ENCODE assay signal across 13 cellular contexts in the genomic region with DNA sequence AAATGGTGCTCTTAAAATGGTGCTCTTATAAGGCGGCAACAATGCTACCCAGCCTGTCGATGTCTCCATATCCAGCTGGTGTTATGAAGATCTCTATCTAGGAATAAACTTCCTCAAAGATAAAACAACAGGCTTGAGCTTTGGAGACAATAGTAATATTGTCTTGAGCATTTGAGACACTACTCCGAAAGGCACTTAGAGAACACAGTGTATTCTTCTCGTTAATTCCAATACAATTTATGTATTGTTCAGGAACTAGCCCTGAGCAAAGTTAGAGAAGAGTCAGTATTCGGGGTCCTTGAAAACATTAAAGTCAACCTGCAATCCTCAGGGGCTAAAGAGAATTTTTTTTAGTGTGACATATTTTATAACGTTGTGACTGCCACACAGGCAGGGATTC.
DNase-seq lines count a peak whose midpoint lies in the region; ATAC-seq and TF ChIP-seq lines count a peak whose summit lies in the region.
"Had no signal": no experiment of that assay in that cellular context is flagged by ENCODE, and none has a peak within 500 bp of the region (broad histone marks: within the 10 kb centered on the region; RNA-seq: fewer than 3 reads in every experiment).

No MANE protein-coding gene starts in this region.

- H2BK120ac ChIP-seq in IMR-90 (ENCODE audit: low read depth, low read length) (peak overlapping the region; percentile 91), mesendoderm (ENCODE audit: low read depth, low read length) (no peak overlapping the region)

- H3K9me1 ChIP-seq in IMR-90 (ENCODE audit: insufficient read depth, low read length) = peaks cover 16% of the 10 kb centered on the region

- H3K79me2 ChIP-seq in mesendoderm (ENCODE audit: control insufficient read depth, insufficient read depth, low read length) = no peaks in the 10 kb centered on the region

- H3K23ac ChIP-seq in IMR-90 (ENCODE audit: low read depth, low read length) (peak overlapping the region; percentile 62), mesendoderm (ENCODE audit: low read length) (no peak overlapping the region)

- H4K8ac ChIP-seq in IMR-90 (ENCODE audit: low read depth in 2 of 2, low read length in 2 of 2) (peak overlapping the region; percentile 59 to 78; a peak in 3 of 4 replicates), mesendoderm (ENCODE audit: low read depth, low read length) (no peak overlapping the region)

- H3K4me2 ChIP-seq in IMR-90 (ENCODE audit: low read depth, low read length) = no peak overlapping the region
- H3K4me2 ChIP-seq in mesendoderm (ENCODE audit: low read length) = no peak overlapping the region

- CTCF ChIA-PET in IMR-90 (lab: Yijun Ruan, JAX) = no interaction called here

- no TSS peak for BruUV-seq in IMR-90 (replicated peaks; lab: Mats Ljungman, UMichigan)

- intact Hi-C loops in IMR-90 (cut with micrococcal nuclease) (loop anchor here (10.0 kb wide), 1 partner anchor 691 kb away; no protein-coding TSS in a partner anchor), sciatic nerve (cut with DNase I) (no loop called here)

- H3K4ac ChIP-seq in IMR-90 (ENCODE audit: low read depth, low read length) = peak overlapping the region; percentile 66
- no peak overlapping the region for H3K4ac ChIP-seq in mesendoderm (ENCODE audit: low read depth, low read length)

- H3K27me3 ChIP-seq in IMR-90 (ENCODE audit: control insufficient read depth, insufficient read depth, low read length) (no peaks in the 10 kb centered on the region), mesendoderm (ENCODE audit: insufficient read depth, low read length, poor library complexity) (no peaks in the 10 kb centered on the region), foreskin keratinocyte (no peaks in the 10 kb centered on the region)

- dilution Hi-C loops in IMR-90 (cut with HindIII; ENCODE audit: low sequenced_read_pairs, unreplicated experiment) = no loop called here

- no peak for TF ChIP-seq POLR2A in IMR-90 (IDR thresholded peaks at IDR 0.05; ENCODE audit: low read depth, low read length)

- ATAC-seq in IMR-90 (ENCODE audit: low read depth) = no peak
- peak; percentile 67 for ATAC-seq in sciatic nerve
- ATAC-seq in HG02798 (IDR thresholded peaks at IDR 0.05; ENCODE audit: poor library complexity, unreplicated experiment) = no peak
- no peak for ATAC-seq in foreskin keratinocyte
- ATAC-seq: HCT116 had no signal

- peak overlapping the region; percentile 73 for H2BK5ac ChIP-seq in IMR-90 (ENCODE audit: low read depth, low read length, poor library complexity, severe bottlenecking)
- no peak overlapping the region for H2BK5ac ChIP-seq in mesendoderm (ENCODE audit: low read length)

- H3K4me3 ChIP-seq in IMR-90 (ENCODE audit: insufficient read depth, low read depth, low read length) (no peak overlapping the region), mesendoderm (ENCODE audit: low read length) (no peak overlapping the region)
- H3K4me3 ChIP-seq: GM23248 had no signal

- no peak overlapping the region for H3K9ac ChIP-seq in IMR-90 (ENCODE audit: low read depth, low read length)
- H3K9ac ChIP-seq in mesendoderm (ENCODE audit: low read length) = no peak overlapping the region
- H3K9ac ChIP-seq: GM23248 had no signal

- H3K9me3 ChIP-seq in IMR-90 (ENCODE audit: control insufficient read depth, insufficient read depth, low read length) = no peaks in the 10 kb centered on the region

- H3K18ac ChIP-seq in IMR-90 (ENCODE audit: low read depth, low read length) = peak overlapping the region; percentile 92; the same call in 1 of the 2 replicates
- peak overlapping the region; percentile 28 for H3K18ac ChIP-seq in mesendoderm (ENCODE audit: low read length)

- in situ Hi-C loops in IMR-90 (cut with MboI; ENCODE audit: low sequenced_read_pairs) = loop anchor here (10.0 kb wide), 1 partner anchor 229 kb away; a partner anchor contains a TSS

- H2AK9ac ChIP-seq in IMR-90 (replicated peaks; ENCODE audit: low read depth, low read length, poor library complexity) = no peak overlapping the region

- H4K20me1 ChIP-seq in IMR-90 (ENCODE audit: insufficient read depth, low read length) = no peaks in the 10 kb centered on the region

- H3K27ac ChIP-seq in 22Rv1 = peak overlapping the region; percentile 76
- no peak overlapping the region for H3K27ac ChIP-seq in IMR-90 (ENCODE audit: insufficient read depth, low read length)
- H3K27ac ChIP-seq in mesendoderm (ENCODE audit: low read depth, low read length) = no peak overlapping the region
- H3K27ac ChIP-seq in foreskin keratinocyte = no peak overlapping the region
- H3K27ac ChIP-seq: GM23248 had no signal

- H2AK5ac ChIP-seq in IMR-90 (ENCODE audit: low read depth, low read length) (peak overlapping the region; percentile 85; the same call in 1 of the 2 replicates), mesendoderm (ENCODE audit: low read length) (no peak overlapping the region)

- H4K5ac ChIP-seq in IMR-90 (ENCODE audit: low read depth, low read length) (peak overlapping the region; percentile 73; the same call in 1 of the 2 replicates), mesendoderm (ENCODE audit: low read length) (no peak overlapping the region)

- DNase-seq in IMR-90 (no peak), mesendoderm (no peak), sciatic nerve (ENCODE audit: low spot score) (no peak), foreskin keratinocyte (no peak)
- no peak for DNase-seq in activated effector memory CD4-positive, alpha-beta T cell treated with Interleukin-2 at 50 U/mL for 16 hours
- DNase-seq: C1 segment of cervical spinal cord; CD4-positive, alpha-beta T cell; DMS79 treated with DMSO at 0.1 percent for 48 hours; EL; GM23248 had no signal

- no peaks in the 10 kb centered on the region for H3K79me1 ChIP-seq in IMR-90 (ENCODE audit: low read depth in 1 of 2, low read length in 2 of 2)
- H3K79me1 ChIP-seq in mesendoderm (ENCODE audit: low read length) = no peaks in the 10 kb centered on the region

- H3K56ac ChIP-seq in IMR-90 (ENCODE audit: extremely low read depth, insufficient read depth, low read length) (no peak overlapping the region), mesendoderm (ENCODE audit: low read length) (no peak overlapping the region)

- H4K91ac ChIP-seq in IMR-90 (ENCODE audit: insufficient read depth, low read depth, low read length) = peak overlapping the region; percentile 72

- H3K4me1 ChIP-seq in IMR-90 (ENCODE audit: control insufficient read depth, insufficient read depth, low read length) (peaks cover 27% of the 10 kb centered on the region), mesendoderm (ENCODE audit: control insufficient read depth, low read depth, low read length) (no peaks in the 10 kb centered on the region), foreskin keratinocyte (peaks cover 11% of the 10 kb centered on the region)

- H2AFZ ChIP-seq in IMR-90 (replicated peaks; ENCODE audit: low read length, poor library complexity) = peak overlapping the region; percentile 9
- H2AFZ ChIP-seq: GM23248 had no signal

- TF ChIP-seq RAD21 in IMR-90 (IDR thresholded peaks at IDR 0.05; ENCODE audit: low read length) = no peak

- POLR2A ChIA-PET in IMR-90 (lab: Charles Lee; ENCODE audit: unreplicated experiment) = no interaction called here

- H3K36me3 ChIP-seq in IMR-90 (ENCODE audit: control insufficient read depth, insufficient read depth, low read length) (no peaks in the 10 kb centered on the region), mesendoderm (ENCODE audit: control insufficient read depth, insufficient read depth, low read length) (no peaks in the 10 kb centered on the region)

- TF ChIP-seq CTCF in 22Rv1 (IDR thresholded peaks at IDR 0.05) = no peak
- TF ChIP-seq CTCF in IMR-90 (conservative IDR thresholded peaks at IDR 0.05; ENCODE audit: low read depth, low read length) = no peak
- TF ChIP-seq CTCF in foreskin keratinocyte (conservative IDR thresholded peaks at IDR 0.05) = no peak

- no CpG with 5 or more reads among the region's 6 CpGs for WGBS in IMR-90 (ENCODE audit: extremely low coverage in 2 of 2, insufficient read length in 1 of 2), 2 experiments
- no CpG with 5 or more reads among the region's 6 CpGs for WGBS in mesendoderm (ENCODE audit: extremely low coverage, insufficient coverage, low lambda C conversion rate)

- peak overlapping the region; percentile 89 for H2BK20ac ChIP-seq in IMR-90 (ENCODE audit: low read depth, low read length)

- H2BK15ac ChIP-seq in IMR-90 (ENCODE audit: low read depth, low read length) = peak overlapping the region; percentile 93; the same call in 2 of the 3 replicates
- H2BK15ac ChIP-seq in mesendoderm (replicated peaks; ENCODE audit: low read depth) = no peak overlapping the region

- H3K14ac ChIP-seq in IMR-90 (replicated peaks; ENCODE audit: low read depth, low read length) = peak overlapping the region; percentile 83

TF ChIP-seq in IMR-90, 13 proteins besides CTCF, POLR2A, EP300 and RAD21:
- TF ChIP-seq, protein P1, sequence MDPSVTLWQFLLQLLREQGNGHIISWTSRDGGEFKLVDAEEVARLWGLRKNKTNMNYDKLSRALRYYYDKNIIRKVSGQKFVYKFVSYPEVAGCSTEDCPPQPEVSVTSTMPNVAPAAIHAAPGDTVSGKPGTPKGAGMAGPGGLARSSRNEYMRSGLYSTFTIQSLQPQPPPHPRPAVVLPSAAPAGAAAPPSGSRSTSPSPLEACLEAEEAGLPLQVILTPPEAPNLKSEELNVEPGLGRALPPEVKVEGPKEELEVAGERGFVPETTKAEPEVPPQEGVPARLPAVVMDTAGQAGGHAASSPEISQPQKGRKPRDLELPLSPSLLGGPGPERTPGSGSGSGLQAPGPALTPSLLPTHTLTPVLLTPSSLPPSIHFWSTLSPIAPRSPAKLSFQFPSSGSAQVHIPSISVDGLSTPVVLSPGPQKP (IDR thresholded peaks at IDR 0.05; ENCODE audit: borderline replicate concordance, low read depth, low read length) = no peak
- TF ChIP-seq CEBPB (IDR thresholded peaks at IDR 0.05; ENCODE audit: low read depth, low read length) (no peak), MAZ (IDR thresholded peaks at IDR 0.05; ENCODE audit: borderline replicate concordance, low read depth, low read length) (no peak), MAFK (IDR thresholded peaks at IDR 0.05; ENCODE audit: low read depth, low read length) (no peak), NFE2L2 (IDR thresholded peaks at IDR 0.05; ENCODE audit: low read depth, low read length) (no peak), BHLHE40 (IDR thresholded peaks at IDR 0.05; ENCODE audit: low read depth, low read length) (no peak), MXI1 (IDR thresholded peaks at IDR 0.05; ENCODE audit: borderline replicate concordance, low read depth, low read length) (no peak), CHD1 (IDR thresholded peaks at IDR 0.05; ENCODE audit: low read depth, low read length) (no peak), SMC3 (IDR thresholded peaks at IDR 0.05; ENCODE audit: low read depth, low read length) (no peak)
- TF ChIP-seq, protein P2, sequence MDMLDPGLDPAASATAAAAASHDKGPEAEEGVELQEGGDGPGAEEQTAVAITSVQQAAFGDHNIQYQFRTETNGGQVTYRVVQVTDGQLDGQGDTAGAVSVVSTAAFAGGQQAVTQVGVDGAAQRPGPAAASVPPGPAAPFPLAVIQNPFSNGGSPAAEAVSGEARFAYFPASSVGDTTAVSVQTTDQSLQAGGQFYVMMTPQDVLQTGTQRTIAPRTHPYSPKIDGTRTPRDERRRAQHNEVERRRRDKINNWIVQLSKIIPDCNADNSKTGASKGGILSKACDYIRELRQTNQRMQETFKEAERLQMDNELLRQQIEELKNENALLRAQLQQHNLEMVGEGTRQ (IDR thresholded peaks at IDR 0.05; ENCODE audit: low read depth, low read length) = no peak
TF ChIP-seq in IMR-90: peak in this region for 0.
